In the genomic region with DNA sequence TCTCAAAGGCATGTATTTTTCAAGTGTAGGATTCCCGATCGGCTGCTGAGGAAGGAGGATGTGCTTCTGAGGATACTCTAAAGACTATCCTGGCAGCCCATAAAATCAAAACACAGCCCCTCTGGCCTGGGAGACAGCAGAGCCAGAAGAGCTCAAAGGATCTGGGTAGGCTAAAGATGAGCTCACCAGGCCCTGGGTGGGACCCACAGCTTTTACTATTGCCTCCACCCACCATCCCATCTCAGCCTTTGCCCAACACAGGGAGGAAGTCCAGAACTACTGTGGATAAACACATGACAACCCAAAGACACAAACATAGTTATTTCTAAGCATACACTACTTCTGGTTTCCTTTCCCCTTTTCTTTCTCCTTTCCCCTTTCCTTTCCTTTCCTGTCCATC, we compare ENCODE assay signal across 14 cellular contexts.
DNase-seq lines count a peak whose midpoint lies in the region; ATAC-seq and TF ChIP-seq lines count a peak whose summit lies in the region.
"Had no signal": no experiment of that assay in that cellular context is flagged by ENCODE, and none has a peak within 500 bp of the region (broad histone marks: within the 10 kb centered on the region; RNA-seq: fewer than 3 reads in every experiment).

No MANE protein-coding gene starts in this region.

- no peaks in the 10 kb centered on the region for H3K79me2 ChIP-seq in PC-9 (ENCODE audit: low read depth)

- H3K36me3 ChIP-seq in PC-9 (ENCODE audit: low read depth) (no peaks in the 10 kb centered on the region), muscle layer of duodenum (ENCODE audit: control insufficient read depth in 1 of 2, insufficient read depth in 2 of 2, low read length in 2 of 2) (no peaks in the 10 kb centered on the region)

- H3K27me3 ChIP-seq in PC-9 (ENCODE audit: insufficient read depth, low read depth) (no peaks in the 10 kb centered on the region), muscle layer of duodenum (ENCODE audit: low read depth, low read length) (no peaks in the 10 kb centered on the region)

- H3K36me3 Mint-ChIP-seq in type B pancreatic cell, result peaks cover 9% of the 10 kb centered on the region

- H3K4me1 Mint-ChIP-seq in type B pancreatic cell (ENCODE audit: unreplicated experiment), result peaks cover 38% of the 10 kb centered on the region

- peaks cover 25% of the 10 kb centered on the region; the same call in 1 of the 2 replicates for H3F3A ChIP-seq in PC-9 (ENCODE audit: insufficient read depth, low read depth)

- peaks cover 9% of the 10 kb centered on the region for H3K9me3 Mint-ChIP-seq in type B pancreatic cell
- H3K9me3 Mint-ChIP-seq: activated naive CD4-positive, alpha-beta T cell treated with anti-CD3 and anti-CD28 coated beads, Interleukin-2, amount 50 U/mL, for 72 hours had no signal

- H3K9me2 ChIP-seq in PC-9 (ENCODE audit: insufficient read depth), result no peaks in the 10 kb centered on the region

- POLR2A ChIA-PET in PC-9 (lab: Charles Lee; ENCODE audit: unreplicated experiment), result no interaction called here

- intact Hi-C loops in PC-9 (cut with micrococcal nuclease; ENCODE audit: unreplicated experiment), result loop anchor here (1.0 to 2.0 kb wide), 2 partner anchors 121 to 163 kb away; no protein-coding TSS in a partner anchor

- H3K4me2 ChIP-seq in PC-9, result peak overlapping the region; percentile 42

- peak overlapping the region; percentile 63 for H3K27ac ChIP-seq in PC-9
- H3K27ac ChIP-seq in muscle layer of duodenum (ENCODE audit: low read length), result peak overlapping the region; percentile 91
- H3K27ac ChIP-seq: HL-60 had no signal

- ATAC-seq in GM18505 (IDR thresholded peaks at IDR 0.05; ENCODE audit: unreplicated experiment), result no peak
- no peak for ATAC-seq in GM19395 (IDR thresholded peaks at IDR 0.05; ENCODE audit: unreplicated experiment)
- ATAC-seq in GM21423 (IDR thresholded peaks at IDR 0.05; ENCODE audit: unreplicated experiment), result no peak
- ATAC-seq: activated naive CD4-positive, alpha-beta T cell treated with anti-CD3 and anti-CD28 coated beads, Interleukin-2, amount 50 U/mL, for 72 hours had no signal

- TF ChIP-seq CTCF in PC-9 (conservative IDR thresholded peaks at IDR 0.05) (no peak), fibroblast of the aortic adventitia (IDR thresholded peaks at IDR 0.05; ENCODE audit: insufficient read depth, low read length) (no peak), type B pancreatic cell (conservative IDR thresholded peaks at IDR 0.05) (no peak)

- peak overlapping the region; percentile 52 for H3K27ac Mint-ChIP-seq in type B pancreatic cell

- H3K4me3 ChIP-seq in PC-9 (no peak overlapping the region), fibroblast of the aortic adventitia (ENCODE audit: low read depth, low read length) (no peak overlapping the region), muscle layer of duodenum (ENCODE audit: low read depth in 1 of 2, low read length in 2 of 2) (no peak overlapping the region)

- CTCF ChIA-PET in PC-9 (lab: Charles Lee), result no interaction called here

- no peak for TF ChIP-seq POLR2A in GM18505 (IDR thresholded peaks at IDR 0.05; ENCODE audit: borderline replicate concordance, extremely low read depth, insufficient read depth, insufficient read length)

- no peak for DNase-seq in PC-9
- peak; percentile 68 for DNase-seq in fibroblast of the aortic adventitia (ENCODE audit: low read depth)
- no peak for DNase-seq in type B pancreatic cell (ENCODE audit: extremely low spot score, unreplicated experiment)
- no peak for DNase-seq in effector CD8-positive, alpha-beta T cell (lab: John Stamatoyannopoulos, UW)
- DNase-seq: DND-41; HCEC 1CT; NCI-H1694 treated with DMSO at 0.1 percent for 48 hours; stimulated activated CD4-positive, alpha-beta T cell treated with anti-CD3 and anti-CD28 coated beads, Interleukin-4, amount 100 ng/mL, for 24 hours had no signal

- no TSS peak for BruUV-seq in PC-9 (replicated peaks; lab: Mats Ljungman, UMichigan)

- no peak overlapping the region for H2AFZ ChIP-seq in PC-9

- H4K20me1 ChIP-seq in PC-9 (ENCODE audit: insufficient read depth), result no peaks in the 10 kb centered on the region

- peaks cover 38% of the 10 kb centered on the region for H3K4me1 ChIP-seq in PC-9 (replicated peaks; ENCODE audit: insufficient read depth)
- H3K4me1 ChIP-seq in muscle layer of duodenum (ENCODE audit: control insufficient read depth in 1 of 2, insufficient read depth in 2 of 2, low read length in 2 of 2), result peaks cover 17 to 26% of the 10 kb centered on the region in 2 donors

- H3K27me3 Mint-ChIP-seq in type B pancreatic cell, result no peaks in the 10 kb centered on the region

- H3K4me3 Mint-ChIP-seq in type B pancreatic cell, result no peak overlapping the region

- H3K9me3 ChIP-seq in PC-9 (ENCODE audit: insufficient read depth, low read depth), result peaks cover under 1% of the 10 kb centered on the region; the same call in 1 of the 2 replicates
- no peaks in the 10 kb centered on the region for H3K9me3 ChIP-seq in muscle layer of duodenum (ENCODE audit: control insufficient read depth in 1 of 2, low read length in 2 of 2)
